In genomic region chr1:156366378-156366777, GRCh38 we compare ENCODE assay signal across 25 cellular contexts. TPM values are rescaled to one million over a fixed set of nuclear protein-coding genes. Genes with fewer than 3 reads are reported as not detected.
"Had no signal": no experiment of that assay in that cellular context is flagged by ENCODE, and none has a peak within 500 bp of the region (broad histone marks: within the 10 kb centered on the region; RNA-seq: fewer than 3 reads in every experiment).

No MANE protein-coding gene starts in this region.

- FAIRE-seq: HTR-8/SVneo had no signal

- ATAC-seq: Panc1, Right ventricle myocardium inferior, SK-N-SH treated with all-trans-retinoic acid at 6 μM for 48 hours had no signal

- H3K36me3 ChIP-seq: SJCRH30 had no signal

- H3K27me3 ChIP-seq: SJCRH30 had no signal

- H3K4me1 ChIP-seq: SJCRH30 had no signal

- DNase-seq: KBM-7, MV-4-11, NCI-H1048, NCI-H1105, NCI-H1417 treated with DMSO at 0.1 percent for 48 hours, NCI-H146, NCI-H1694 treated with DMSO at 0.1 percent for 48 hours, NCI-H1930, NCI-H2081, NCI-H2107, NCI-H226, NCI-H446, NCI-H510A, NCI-H524 treated with DMSO at 0.1 percent for 48 hours, NCI-H69, NCI-H774, SHP77 treated with DMSO at 0.1 percent for 48 hours, SJCRH30 had no signal

- H3K4me3 ChIP-seq: SJCRH30 had no signal

- H3K9me3 ChIP-seq: SJCRH30 had no signal

- H3K27ac ChIP-seq: HL-60, SJCRH30 had no signal

RNA-seq across cellular contexts. Expression of gene RHBG, which starts 2.6 kb away (rescaled TPM):
- total RNA-seq: LHCN-M2, MCF 10A, Right ventricle myocardium inferior, SJCRH30 had no signal

RNA-seq across cellular contexts. Expression of gene TSACC, which starts 28.1 kb away (rescaled TPM):
- total RNA-seq: LHCN-M2, Right ventricle myocardium inferior had no signal
